Comparison of ENCODE assay signal across 16 cellular contexts in genomic region chr5:67248703-67249589, GRCh38. TPM values are rescaled to one million over a fixed set of nuclear protein-coding genes. Genes with fewer than 3 reads are reported as not detected.
DNase-seq lines count a peak whose midpoint lies in the region; ATAC-seq and TF ChIP-seq lines count a peak whose summit lies in the region.
"Had no signal": no experiment of that assay in that cellular context is flagged by ENCODE, and none has a peak within 500 bp of the region (broad histone marks: within the 10 kb centered on the region; RNA-seq: fewer than 3 reads in every experiment).

No MANE protein-coding gene starts in this region.

- intact Hi-C loops in dorsolateral prefrontal cortex (cut with DNase I): loop anchor here (5.0 to 10.0 kb wide), 6 partner anchors 33 to 1006 kb away; no protein-coding TSS in a partner anchor

- H3K4me3 ChIP-seq in epithelial cell of esophagus (ENCODE audit: low read length) (no peak overlapping the region), dorsolateral prefrontal cortex (no peak overlapping the region)
- H3K4me3 ChIP-seq: colonic mucosa had no signal

- H3K9me3 Mint-ChIP-seq in T-helper 2 cell treated with Interferon-gamma antibody and Interleukin-4, amounts not matched to agents 5 μg/mL and 100 μg/mL, for 36 hours: no peaks in the 10 kb centered on the region

- ATAC-seq in omental fat pad (ENCODE audit: low FRiP score) (peak; percentile 53), GM19328 (IDR thresholded peaks at IDR 0.05; ENCODE audit: unreplicated experiment) (no peak), GM21737 (IDR thresholded peaks at IDR 0.05; ENCODE audit: unreplicated experiment) (no peak)
- ATAC-seq: activated CD4-positive, alpha-beta T cell treated with anti-CD3 and anti-CD28 coated beads for 36 hours; HepG2 had no signal

- no peak for TF ChIP-seq CTCF in AG09319 (IDR thresholded peaks at IDR 0.05; ENCODE audit: low read depth, low read length)
- no peak for TF ChIP-seq CTCF in epithelial cell of esophagus (IDR thresholded peaks at IDR 0.05; ENCODE audit: insufficient read depth, low read depth, low read length, missing control alignments)
- TF ChIP-seq CTCF in omental fat pad (IDR thresholded peaks at IDR 0.05): no peak
- no peak for TF ChIP-seq CTCF in dorsolateral prefrontal cortex (IDR thresholded peaks at IDR 0.05 in 54 of 56, conservative IDR thresholded peaks at IDR 0.05 in 2 of 56; ENCODE audit: low read depth in 1 of 56, partially characterized antibody in 56 of 56)

- DNase-seq in AG09319 (ENCODE audit: extremely low read depth, low read depth) (peak; percentile 15), NCI-H226 (peak; percentile 45), epithelial cell of esophagus (ENCODE audit: low read depth) (peak; percentile 90), omental fat pad (ENCODE audit: low spot score) (no peak), dorsolateral prefrontal cortex (no peak)
- no peak for DNase-seq in T-helper 2 cell treated with Interferon-gamma antibody and Interleukin-4, amounts not matched to agents 5 μg/mL and 100 μg/mL, for 36 hours (ENCODE audit: low spot score)
- DNase-seq: activated CD4-positive, alpha-beta T cell treated with anti-CD3 and anti-CD28 coated beads for 36 hours; activated effector memory CD4-positive, alpha-beta T cell treated with Interleukin-2 at 50 U/mL for 16 hours; C1 segment of cervical spinal cord; colonic mucosa; naive B cell; SHP77; stimulated activated CD4-positive, alpha-beta T cell treated with anti-CD3 and anti-CD28 coated beads, Interleukin-15, amount 100 ng/mL, for 24 hours had no signal

- peak overlapping the region in 4 of 59 donors; percentile 4 to 34 (median 18) for H3K27ac ChIP-seq in dorsolateral prefrontal cortex
- H3K27ac ChIP-seq: colonic mucosa had no signal

- H3K27me3 ChIP-seq in dorsolateral prefrontal cortex: no peaks in the 10 kb centered on the region
- H3K27me3 ChIP-seq: colonic mucosa had no signal

- no peak overlapping the region for H3K27ac Mint-ChIP-seq in T-helper 2 cell treated with Interferon-gamma antibody and Interleukin-4, amounts not matched to agents 5 μg/mL and 100 μg/mL, for 36 hours
- H3K27ac Mint-ChIP-seq: activated CD4-positive, alpha-beta T cell treated with anti-CD3 and anti-CD28 coated beads for 36 hours had no signal

- no peaks in the 10 kb centered on the region for H3K27me3 Mint-ChIP-seq in T-helper 2 cell treated with Interferon-gamma antibody and Interleukin-4, amounts not matched to agents 5 μg/mL and 100 μg/mL, for 36 hours (ENCODE audit: low read depth)
- H3K27me3 Mint-ChIP-seq: activated CD4-positive, alpha-beta T cell treated with anti-CD3 and anti-CD28 coated beads for 36 hours; naive B cell had no signal

- H3K36me3 Mint-ChIP-seq in T-helper 2 cell treated with Interferon-gamma antibody and Interleukin-4, amounts not matched to agents 5 μg/mL and 100 μg/mL, for 36 hours (ENCODE audit: low read depth): no peaks in the 10 kb centered on the region
- H3K36me3 Mint-ChIP-seq: naive B cell had no signal

- H3K4me1 Mint-ChIP-seq in T-helper 2 cell treated with Interferon-gamma antibody and Interleukin-4, amounts not matched to agents 5 μg/mL and 100 μg/mL, for 36 hours (ENCODE audit: low read depth): peaks cover 13% of the 10 kb centered on the region

- H3K4me3 Mint-ChIP-seq in T-helper 2 cell treated with Interferon-gamma antibody and Interleukin-4, amounts not matched to agents 5 μg/mL and 100 μg/mL, for 36 hours: no peak overlapping the region
- H3K4me3 Mint-ChIP-seq: activated CD4-positive, alpha-beta T cell treated with anti-CD3 and anti-CD28 coated beads for 36 hours; naive B cell had no signal

RNA-seq across cellular contexts. Expression of gene CD180, which starts 52.3 kb away (rescaled TPM):
- total RNA-seq in omental fat pad (1 to 10 TPM; 1.2 to 9.2 (median 2.5) TPM), dorsolateral prefrontal cortex (1 to 10 TPM in 35 of 120 experiments, under 1 TPM in 84, not detected in 1; 0.16 to 3.3 (median 0.61) TPM)
- total RNA-seq: HepG2 had no signal

Comparison
In these comparisons a context has a peak if more than half of its experiments do, and no peak if none do; other contexts are left out.
1. DNase-seq: peak in AG09319 (single experiment), NCI-H226 (single experiment) and epithelial cell of esophagus (single experiment); none in omental fat pad (single experiment), T-helper 2 cell treated with Interferon-gamma antibody and Interleukin-4, amounts not matched to agents 5 μg/mL and 100 μg/mL, for 36 hours (single experiment) and dorsolateral prefrontal cortex (0 of 10).